In the genomic region with DNA sequence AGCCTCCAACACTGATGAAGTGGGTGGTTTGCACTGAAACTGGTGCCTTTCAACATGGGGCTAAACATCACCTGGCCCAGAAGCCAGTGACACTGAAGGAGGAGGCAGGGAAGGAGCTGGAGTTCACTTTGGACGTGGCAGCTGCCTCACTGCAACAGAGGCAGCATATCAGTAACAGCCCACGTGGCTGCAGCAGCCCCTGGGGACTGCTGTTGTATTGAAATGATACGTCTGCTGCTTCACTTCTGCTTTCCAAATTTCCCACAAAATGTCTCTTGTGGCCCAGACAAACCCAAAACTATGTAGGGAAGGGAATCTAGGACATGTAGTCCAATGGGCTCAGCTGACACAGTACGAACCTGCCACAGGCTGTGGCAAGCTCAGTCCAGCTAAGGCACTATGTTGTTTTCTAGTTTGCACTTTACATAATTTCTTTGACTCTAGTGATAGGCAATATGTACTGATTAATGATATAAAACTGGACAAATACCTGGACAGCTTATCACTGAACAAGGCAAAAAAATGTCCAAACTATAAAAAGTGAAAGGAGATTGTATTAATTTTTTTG, we compare ENCODE assay signal across 13 cellular contexts.
DNase-seq lines count a peak whose midpoint lies in the region; ATAC-seq, FAIRE-seq and TF ChIP-seq lines count a peak whose summit lies in the region.
"Had no signal": no experiment of that assay in that cellular context is flagged by ENCODE, and none has a peak within 500 bp of the region (broad histone marks: within the 10 kb centered on the region; RNA-seq: fewer than 3 reads in every experiment).

No MANE protein-coding gene starts in this region.

- H2BK20ac ChIP-seq in H1 (ENCODE audit: low read length): no peak overlapping the region; the same call in 1 of the 2 replicates

- no peak overlapping the region for H3K9ac ChIP-seq in H1 (replicated peaks in 1 of 4; ENCODE audit: extremely low read depth in 1 of 4, low read depth in 3 of 4, low read length in 3 of 4)

- no peak overlapping the region for H2AFZ ChIP-seq in H1 (ENCODE audit: low read length)

- TF ChIP-seq EP300 in H1 (IDR thresholded peaks at IDR 0.05; ENCODE audit: borderline replicate concordance in 1 of 2, low read depth in 2 of 2, low read length in 2 of 2): no peak

- DNase-seq in H1 (ENCODE audit: low read depth in 1 of 2, low spot score in 2 of 2) (no peak), NCI-H2029 (lab: John Stamatoyannopoulos, UW) (no peak), DMS114 treated with DMSO at 0.1 percent for 48 hours (lab: John Stamatoyannopoulos, UW; ENCODE audit: unreplicated experiment) (no peak), urothelium cell line (ENCODE audit: low spot score) (no peak), SW 1271 (lab: John Stamatoyannopoulos, UW) (no peak)
- DNase-seq: activated CD8-positive, alpha-beta memory T cell treated with anti-CD3 and anti-CD28 coated beads, Interleukin-2, amount 50 U/mL, for 48 hours; DMS79 treated with DMSO at 0.1 percent for 48 hours; IMR-90; RPMI8226; stimulated activated CD4-positive, alpha-beta T cell treated with anti-CD3 and anti-CD28 coated beads, Interleukin-1b, Interleukin-23, amount 100 ng/mL, for 48 hours had no signal

- H3K27me3 ChIP-seq in H1 (replicated peaks in 1 of 4; ENCODE audit: control insufficient read depth in 3 of 4, extremely low read depth in 1 of 4, insufficient read depth in 3 of 4, low read length in 3 of 4): no peaks in the 10 kb centered on the region; a peak in 1 of 7 replicates

- H3K27ac ChIP-seq in H1 (ENCODE audit: low read depth, low read length): no peak overlapping the region

- no peak overlapping the region for H2BK120ac ChIP-seq in H1 (replicated peaks; ENCODE audit: low read depth, low read length)

- peaks cover 0 to 14% (median 7%) of the 10 kb centered on the region in 4 experiments; a peak in 6 of 7 replicates for H3K4me1 ChIP-seq in H1 (replicated peaks in 1 of 4; ENCODE audit: control insufficient read depth in 3 of 4, insufficient read depth in 4 of 4, low read length in 3 of 4)

- H3K4ac ChIP-seq in H1 (replicated peaks; ENCODE audit: insufficient read length, low read depth, low read length): no peak overlapping the region

- CTCF ChIA-PET in H1 (lab: Charles Lee; ENCODE audit: partially characterized antibody): interaction anchor here (0.6 to 2.9 kb wide), 8 partner anchors 27 to 1417 kb away, joined by 3 to 12 read pairs (median 6); no protein-coding TSS in a partner anchor

- H4K20me1 ChIP-seq in H1 (replicated peaks in 1 of 2; ENCODE audit: control insufficient read depth in 1 of 2, insufficient read depth in 2 of 2, low read length in 2 of 2): no peaks in the 10 kb centered on the region

- H3K23me2 ChIP-seq in H1 (ENCODE audit: low read depth, low read length): no peaks in the 10 kb centered on the region

- H2AK5ac ChIP-seq in H1 (ENCODE audit: low read depth, low read length): 0 out of 2 replicates have a peak overlapping the region, but pooled peaks have one; percentile 78

- H3K4me3 ChIP-seq in H1 (ENCODE audit: extremely low read depth in 1 of 4, insufficient read depth in 2 of 4, low read depth in 3 of 4, low read length in 4 of 4): no peak overlapping the region

- H3K79me2 ChIP-seq in H1 (ENCODE audit: control insufficient read depth in 1 of 2, insufficient read depth in 2 of 2, low read length in 2 of 2): no peaks in the 10 kb centered on the region

- peak overlapping the region; percentile 95; the same call in 1 of the 2 replicates for H2BK12ac ChIP-seq in H1 (ENCODE audit: low read depth, low read length)

- TF ChIP-seq POLR2A in GM18505 (IDR thresholded peaks at IDR 0.05; ENCODE audit: borderline replicate concordance, extremely low read depth, insufficient read depth, insufficient read length) (no peak), H1 (IDR thresholded peaks at IDR 0.05; ENCODE audit: control extremely low read depth in 1 of 2, low read depth in 2 of 2, low read length in 2 of 2) (no peak)

- POLR2A ChIA-PET in H1 (lab: Charles Lee; ENCODE audit: partially characterized antibody): interaction anchor here (1.6 kb wide), 1 partner anchor 85 kb away, joined by 3 read pairs; the partner anchor contains the start of gene RAPGEF2

- peak overlapping the region; percentile 62 for H4K91ac ChIP-seq in H1 (replicated peaks; ENCODE audit: insufficient read length, low read length)

- ATAC-seq in GM18505 (IDR thresholded peaks at IDR 0.05; ENCODE audit: unreplicated experiment): peak; percentile 95
- peak; percentile 90 for ATAC-seq in GM21447 (IDR thresholded peaks at IDR 0.05; ENCODE audit: unreplicated experiment)
- ATAC-seq in HG03196 (IDR thresholded peaks at IDR 0.05; ENCODE audit: unreplicated experiment): peak; percentile 95

- H3K18ac ChIP-seq in H1 (ENCODE audit: extremely low read depth, low read length): no peak overlapping the region

- H3K79me1 ChIP-seq in H1 (ENCODE audit: low read depth, low read length): no peaks in the 10 kb centered on the region

- no peak for FAIRE-seq in H1 (lab: Jason Lieb, UNC)
- FAIRE-seq in urothelium cell line (lab: Jason Lieb, UNC): no peak

- H2BK5ac ChIP-seq in H1 (ENCODE audit: low read depth, low read length): 0 out of 2 replicates have a peak overlapping the region, but pooled peaks have one; percentile 53

- no peak overlapping the region for H4K8ac ChIP-seq in H1 (ENCODE audit: extremely low read depth, insufficient read depth, low read length)

- no peak overlapping the region for H3K56ac ChIP-seq in H1 (replicated peaks; ENCODE audit: insufficient read length, low read depth, low read length)

- no peak overlapping the region for H3K14ac ChIP-seq in H1 (ENCODE audit: insufficient read length)

- H3K36me3 ChIP-seq in H1 (ENCODE audit: control insufficient read depth in 2 of 4, insufficient read depth in 4 of 4, low read length in 3 of 4): no peaks in the 10 kb centered on the region

- no peak for TF ChIP-seq RAD21 in H1 (IDR thresholded peaks at IDR 0.05 in 1 of 2, conservative IDR thresholded peaks at IDR 0.05 in 1 of 2; ENCODE audit: low read depth in 2 of 2, low read length in 2 of 2)

- WGBS in H1 (ENCODE audit: extremely low coverage in 1 of 2, insufficient coverage in 1 of 2, insufficient read length in 1 of 2, insufficient replicate concordance in 2 of 2, low coverage in 1 of 2, low lambda C conversion rate in 2 of 2, missing lambda C conversion rate in 1 of 2), 2 experiments: 86% methylated on average over 4 of the region's 4 CpGs; no CpG with 5 or more reads in 1 of the 2 experiments

- H4K5ac ChIP-seq in H1 (ENCODE audit: insufficient read length, low read depth, low read length): no peak overlapping the region

- no peak overlapping the region for H3K23ac ChIP-seq in H1 (ENCODE audit: insufficient read length)

- TF ChIP-seq CTCF in H1 (IDR thresholded peaks at IDR 0.05; ENCODE audit: control extremely low read depth in 1 of 3, insufficient read depth in 1 of 3, low read depth in 1 of 3, low read length in 3 of 3): no peak

- H3K9me3 ChIP-seq in H1 (ENCODE audit: insufficient read depth in 2 of 2, low read depth in 1 of 2, low read length in 1 of 2): no peaks in the 10 kb centered on the region

- 0 out of 2 replicates have a peak overlapping the region, but pooled peaks have one; percentile 53 for H2BK15ac ChIP-seq in H1 (ENCODE audit: low read length)

- no peak overlapping the region for H3K4me2 ChIP-seq in H1 (ENCODE audit: insufficient read depth in 1 of 2, low read depth in 2 of 2, low read length in 2 of 2)

TF ChIP-seq in H1, 55 proteins besides CTCF, POLR2A, EP300 and RAD21:
- TF ChIP-seq KDM5A (IDR thresholded peaks at IDR 0.05; ENCODE audit: low read length): no peak
- TF ChIP-seq, protein P1, sequence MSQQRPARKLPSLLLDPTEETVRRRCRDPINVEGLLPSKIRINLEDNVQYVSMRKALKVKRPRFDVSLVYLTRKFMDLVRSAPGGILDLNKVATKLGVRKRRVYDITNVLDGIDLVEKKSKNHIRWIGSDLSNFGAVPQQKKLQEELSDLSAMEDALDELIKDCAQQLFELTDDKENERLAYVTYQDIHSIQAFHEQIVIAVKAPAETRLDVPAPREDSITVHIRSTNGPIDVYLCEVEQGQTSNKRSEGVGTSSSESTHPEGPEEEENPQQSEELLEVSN (IDR thresholded peaks at IDR 0.05): no peak
- no peak for TF ChIP-seq TAF1 (IDR thresholded peaks at IDR 0.05; ENCODE audit: low read depth, low read length)
- no peak for TF ChIP-seq CHD1 (IDR thresholded peaks at IDR 0.05; ENCODE audit: low read depth, low read length)
- TF ChIP-seq CTBP2 (IDR thresholded peaks at IDR 0.05; ENCODE audit: borderline replicate concordance, insufficient read depth, insufficient read length, low read length): no peak
